Comparison of ENCODE assay signal across 21 cellular contexts in genomic region chr13:42780044-42780443, GRCh38. TPM values are rescaled to one million over a fixed set of nuclear protein-coding genes. Genes with fewer than 3 reads are reported as not detected.
DNase-seq lines count a peak whose midpoint lies in the region; ATAC-seq and TF ChIP-seq lines count a peak whose summit lies in the region.
"Had no signal": no experiment of that assay in that cellular context is flagged by ENCODE, and none has a peak within 500 bp of the region (broad histone marks: within the 10 kb centered on the region; RNA-seq: fewer than 3 reads in every experiment).

No MANE protein-coding gene starts in this region.

- no peaks in the 10 kb centered on the region for H3K9me3 ChIP-seq in right atrium auricular region
- H3K9me3 ChIP-seq: Caco-2 had no signal

- no peaks in the 10 kb centered on the region for H3K36me3 ChIP-seq in right atrium auricular region
- H3K36me3 ChIP-seq: BLaER1 had no signal

- H3K27ac ChIP-seq in right atrium auricular region: peak overlapping the region in 1 of 2 donors; percentile 43
- H3K27ac ChIP-seq: 22Rv1, BLaER1, C4-2B, GM23248 had no signal

- peak; percentile 76 for ATAC-seq in Right ventricle myocardium superior (ENCODE audit: poor library complexity)
- peak; percentile 53 for ATAC-seq in left ventricle myocardium superior
- ATAC-seq: CD8-positive, alpha-beta T cell; GM12878 had no signal

- peaks cover 12% of the 10 kb centered on the region for H3K4me1 Mint-ChIP-seq in glutamatergic neuron (ENCODE audit: low read depth, unreplicated experiment)
- H3K4me1 Mint-ChIP-seq: B cell; CD4-positive, CD25-positive, alpha-beta regulatory T cell had no signal

- peaks cover 2% of the 10 kb centered on the region for H3K27me3 Mint-ChIP-seq in glutamatergic neuron (ENCODE audit: unreplicated experiment)

- peaks cover 7% of the 10 kb centered on the region for H3K36me3 Mint-ChIP-seq in glutamatergic neuron (ENCODE audit: unreplicated experiment)
- H3K36me3 Mint-ChIP-seq: CD4-positive, CD25-positive, alpha-beta regulatory T cell; CD8-positive, alpha-beta T cell had no signal

- DNase-seq in NCI-H1694 (lab: John Stamatoyannopoulos, UW) (peak; percentile 2), NCI-H1694 treated with DMSO at 0.1 percent for 48 hours (lab: John Stamatoyannopoulos, UW) (no peak), Right ventricle myocardium superior (peak; percentile 38), right atrium auricular region (ENCODE audit: low spot score) (no peak), glutamatergic neuron (no peak), left ventricle myocardium superior (no peak), hepatic stellate cell (ENCODE audit: low spot score) (no peak), LoVo (ENCODE audit: low spot score) (no peak)
- DNase-seq: Caco-2; CD4-positive, CD25-positive, alpha-beta regulatory T cell; CD8-positive, alpha-beta T cell; DND-41; GM23248; H7; HCEC 1CT had no signal

- peaks cover 1% of the 10 kb centered on the region for H3K9me3 Mint-ChIP-seq in glutamatergic neuron (ENCODE audit: unreplicated experiment)
- H3K9me3 Mint-ChIP-seq: CD8-positive, alpha-beta T cell had no signal

- H3K27ac Mint-ChIP-seq in glutamatergic neuron (ENCODE audit: unreplicated experiment): peak overlapping the region; percentile 56
- H3K27ac Mint-ChIP-seq: B cell; CD4-positive, CD25-positive, alpha-beta regulatory T cell; CD8-positive, alpha-beta T cell had no signal

- intact Hi-C loops in Right ventricle myocardium superior (cut with DNase I) (no loop called here), left ventricle myocardium superior (cut with micrococcal nuclease) (no loop called here)

- H3K4me3 ChIP-seq in right atrium auricular region: no peak overlapping the region
- H3K4me3 ChIP-seq: BLaER1, GM12878, GM23248 had no signal

- TF ChIP-seq CTCF in right atrium auricular region (IDR thresholded peaks at IDR 0.05): no peak
- no peak for TF ChIP-seq CTCF in glutamatergic neuron (IDR thresholded peaks at IDR 0.05; ENCODE audit: partially characterized antibody, unreplicated experiment)

- peaks cover 0 to 4% of the 10 kb centered on the region in 2 donors for H3K4me1 ChIP-seq in right atrium auricular region
- H3K4me1 ChIP-seq: BLaER1 had no signal

- H3K27me3 ChIP-seq in right atrium auricular region: no peaks in the 10 kb centered on the region
- H3K27me3 ChIP-seq: BLaER1 had no signal

- no peak overlapping the region for H3K4me3 Mint-ChIP-seq in glutamatergic neuron (ENCODE audit: unreplicated experiment)
- H3K4me3 Mint-ChIP-seq: B cell; CD4-positive, CD25-positive, alpha-beta regulatory T cell; CD8-positive, alpha-beta T cell had no signal

RNA-seq across cellular contexts. Expression of gene FAM216B, which starts 1.3 kb away (rescaled TPM):
- total RNA-seq in Right ventricle myocardium superior: 4.6 TPM
- 10 to 100 TPM; 22.0 to 23.5 TPM for total RNA-seq in right atrium auricular region
- not detected for total RNA-seq in glutamatergic neuron (ENCODE audit: unreplicated experiment)
- 4.4 TPM for total RNA-seq in left ventricle myocardium superior
- total RNA-seq: B cell; Caco-2; CD4-positive, CD25-positive, alpha-beta regulatory T cell; CD8-positive, alpha-beta T cell; GM12878; GM23248; H1; H7 had no signal

Comparison
In these comparisons a context has a peak if more than half of its experiments do, and no peak if none do; other contexts are left out.
1. DNase-seq: peak in NCI-H1694 (single experiment) and Right ventricle myocardium superior (single experiment); none in NCI-H1694 treated with DMSO at 0.1 percent for 48 hours (single experiment), right atrium auricular region (single experiment), glutamatergic neuron (single experiment), left ventricle myocardium superior (single experiment), hepatic stellate cell (single experiment) and LoVo (single experiment).